ENCODE assay signal across 34 cellular contexts in the genomic region with DNA sequence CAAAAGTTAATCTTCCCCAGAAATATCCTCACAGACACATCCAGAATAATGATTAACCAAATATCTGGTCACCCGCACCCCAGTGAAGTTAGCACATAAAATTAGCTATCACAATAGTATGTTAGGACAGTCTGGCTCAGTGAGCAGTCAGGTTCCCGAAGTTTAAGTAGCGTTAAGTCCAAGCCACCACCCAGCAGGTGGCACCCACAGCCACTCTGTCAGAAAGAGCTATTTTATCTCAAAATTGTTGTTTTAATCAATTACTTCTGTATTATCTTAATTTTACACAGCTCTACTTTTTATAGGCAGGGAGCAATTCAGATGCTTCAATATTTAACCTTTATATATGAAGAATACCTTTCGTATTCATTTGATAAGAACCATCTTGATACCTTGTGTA.
DNase-seq lines count a peak whose midpoint lies in the region; ATAC-seq and TF ChIP-seq lines count a peak whose summit lies in the region.
"Had no signal": no experiment of that assay in that cellular context is flagged by ENCODE, and none has a peak within 500 bp of the region (broad histone marks: within the 10 kb centered on the region; RNA-seq: fewer than 3 reads in every experiment).

No MANE protein-coding gene starts in this region.

- intact Hi-C loops in PC-9 (cut with micrococcal nuclease; ENCODE audit: unreplicated experiment) = no loop called here

- ATAC-seq in HG02870 (IDR thresholded peaks at IDR 0.05; ENCODE audit: unreplicated experiment) (no peak), HG02610 (IDR thresholded peaks at IDR 0.05; ENCODE audit: unreplicated experiment) (no peak)
- ATAC-seq: activated CD4-positive, alpha-beta T cell treated with anti-CD3 and anti-CD28 coated beads for 36 hours; gastroesophageal sphincter; HCT116; K562; left ventricle myocardium superior; T-helper 17 cell had no signal

- no peak overlapping the region for H3K4me3 Mint-ChIP-seq in activated CD4-positive, alpha-beta memory T cell treated with anti-CD3 and anti-CD28 coated beads, Interleukin-2, amount 10 ng/mL, durations not matched to agents 7 days and 5 days
- H3K4me3 Mint-ChIP-seq: activated CD4-positive, alpha-beta T cell treated with anti-CD3 and anti-CD28 coated beads for 36 hours; activated naive CD8-positive, alpha-beta T cell treated with anti-CD3 and anti-CD28 coated beads, Interleukin-2, amount 10 ng/mL, durations not matched to agents 7 days and 5 days; B cell; dendritic cell treated with granulocyte-macrophage colony-stimulating factor and Interleukin-4, amounts not matched to agents 40 ng/mL and 50 ng/mL, for 4 days; mesothelial cell of epicardium; naive B cell; stimulated activated naive CD8-positive, alpha-beta T cell treated with anti-CD3 and anti-CD28 coated beads, Interleukin-15, Interleukin-2, amounts not matched to agents 100 ng/mL and 50 ng/mL, for 24 hours; T-helper 17 cell had no signal

- H3K79me2 ChIP-seq in PC-9 (ENCODE audit: low read depth) = no peaks in the 10 kb centered on the region

- BruUV-seq in PC-9 (replicated peaks; lab: Mats Ljungman, UMichigan) = no TSS peak

- no peak overlapping the region for H3K4me3 ChIP-seq in PC-9
- no peak overlapping the region for H3K4me3 ChIP-seq in retinal pigment epithelial cell (ENCODE audit: low read length)
- H3K4me3 ChIP-seq: esophagus squamous epithelium, gastroesophageal sphincter, K562, SK-N-MC, thoracic aorta, vagina had no signal

- no peaks in the 10 kb centered on the region for H3K4me1 ChIP-seq in PC-9 (replicated peaks; ENCODE audit: insufficient read depth)
- H3K4me1 ChIP-seq: esophagus squamous epithelium, gastroesophageal sphincter, vagina had no signal

- peak; percentile 6 for DNase-seq in NCI-H82 (lab: John Stamatoyannopoulos, UW)
- DNase-seq in NCI-H82 treated with DMSO at 0.1 percent for 48 hours (lab: John Stamatoyannopoulos, UW; ENCODE audit: unreplicated experiment) = no peak
- no peak for DNase-seq in PC-9
- DNase-seq in fibroblast of peridontal ligament (ENCODE audit: extremely low read depth) = peak; percentile 5
- DNase-seq in retinal pigment epithelial cell (ENCODE audit: low read depth) = no peak
- no peak for DNase-seq in activated CD4-positive, alpha-beta memory T cell treated with anti-CD3 and anti-CD28 coated beads, Interleukin-2, amount 10 ng/mL, durations not matched to agents 7 days and 5 days
- DNase-seq: activated CD4-positive, alpha-beta T cell treated with anti-CD3 and anti-CD28 coated beads for 36 hours; activated effector memory CD4-positive, alpha-beta T cell treated with Interleukin-2 at 50 U/mL for 16 hours; activated naive CD8-positive, alpha-beta T cell treated with anti-CD3 and anti-CD28 coated beads, Interleukin-2, amount 10 ng/mL, durations not matched to agents 7 days and 5 days; activated T-cell treated with anti-CD3 and anti-CD28 coated beads for 4 hours; caudate nucleus; DMS153; esophagus squamous epithelium; hypothalamus; left ventricle myocardium superior; MV-4-11; naive B cell; NCI-H146; NCI-H446 treated with DMSO at 0.1 percent for 48 hours; occipital lobe; T-helper 17 cell had no signal

- no peaks in the 10 kb centered on the region for H3K4me1 Mint-ChIP-seq in activated CD4-positive, alpha-beta memory T cell treated with anti-CD3 and anti-CD28 coated beads, Interleukin-2, amount 10 ng/mL, durations not matched to agents 7 days and 5 days
- H3K4me1 Mint-ChIP-seq: activated CD4-positive, alpha-beta T cell treated with anti-CD3 and anti-CD28 coated beads for 36 hours; activated naive CD8-positive, alpha-beta T cell treated with anti-CD3 and anti-CD28 coated beads, Interleukin-2, amount 10 ng/mL, durations not matched to agents 7 days and 5 days; B cell; mesothelial cell of epicardium; naive B cell; T-helper 17 cell had no signal

- TF ChIP-seq CTCF in PC-9 (conservative IDR thresholded peaks at IDR 0.05) (peak; percentile 23; the same call in 1 of the 2 replicates), retinal pigment epithelial cell (conservative IDR thresholded peaks at IDR 0.05; ENCODE audit: low read depth, low read length) (peak; percentile 21)

- H3K27me3 Mint-ChIP-seq in activated CD4-positive, alpha-beta memory T cell treated with anti-CD3 and anti-CD28 coated beads, Interleukin-2, amount 10 ng/mL, durations not matched to agents 7 days and 5 days = no peaks in the 10 kb centered on the region
- H3K27me3 Mint-ChIP-seq: activated CD4-positive, alpha-beta T cell treated with anti-CD3 and anti-CD28 coated beads for 36 hours; activated naive CD8-positive, alpha-beta T cell treated with anti-CD3 and anti-CD28 coated beads, Interleukin-2, amount 10 ng/mL, durations not matched to agents 7 days and 5 days; B cell; dendritic cell treated with granulocyte-macrophage colony-stimulating factor and Interleukin-4, amounts not matched to agents 40 ng/mL and 50 ng/mL, for 4 days; naive B cell; stimulated activated naive CD8-positive, alpha-beta T cell treated with anti-CD3 and anti-CD28 coated beads, Interleukin-15, Interleukin-2, amounts not matched to agents 100 ng/mL and 50 ng/mL, for 24 hours; T-helper 17 cell had no signal

- peaks cover 5% of the 10 kb centered on the region; the same call in 1 of the 2 replicates for H3K27me3 ChIP-seq in PC-9 (ENCODE audit: insufficient read depth, low read depth)
- H3K27me3 ChIP-seq: esophagus squamous epithelium, gastroesophageal sphincter, vagina had no signal

- H3F3A ChIP-seq in PC-9 (ENCODE audit: insufficient read depth, low read depth) = no peaks in the 10 kb centered on the region

- H3K9me3 ChIP-seq in PC-9 (ENCODE audit: insufficient read depth, low read depth) = no peaks in the 10 kb centered on the region
- H3K9me3 ChIP-seq: esophagus squamous epithelium, gastroesophageal sphincter, thoracic aorta, vagina had no signal

- H3K36me3 Mint-ChIP-seq in activated CD4-positive, alpha-beta memory T cell treated with anti-CD3 and anti-CD28 coated beads, Interleukin-2, amount 10 ng/mL, durations not matched to agents 7 days and 5 days (ENCODE audit: low read depth) = no peaks in the 10 kb centered on the region
- H3K36me3 Mint-ChIP-seq: activated naive CD8-positive, alpha-beta T cell treated with anti-CD3 and anti-CD28 coated beads, Interleukin-2, amount 10 ng/mL, durations not matched to agents 7 days and 5 days; mesothelial cell of epicardium; naive B cell had no signal

- POLR2A ChIA-PET in PC-9 (lab: Charles Lee; ENCODE audit: unreplicated experiment) = no interaction called here
- POLR2A ChIA-PET in activated CD4-positive, alpha-beta memory T cell treated with anti-CD3 and anti-CD28 coated beads, Interleukin-2, amount 10 ng/mL, durations not matched to agents 7 days and 5 days (lab: Charles Lee) = no interaction called here

- no peak overlapping the region for H2AFZ ChIP-seq in PC-9

- H4K20me1 ChIP-seq in PC-9 (ENCODE audit: insufficient read depth) = no peaks in the 10 kb centered on the region

- peaks cover 9% of the 10 kb centered on the region for H3K9me3 Mint-ChIP-seq in activated CD4-positive, alpha-beta memory T cell treated with anti-CD3 and anti-CD28 coated beads, Interleukin-2, amount 10 ng/mL, durations not matched to agents 7 days and 5 days
- H3K9me3 Mint-ChIP-seq: activated naive CD8-positive, alpha-beta T cell treated with anti-CD3 and anti-CD28 coated beads, Interleukin-2, amount 10 ng/mL, durations not matched to agents 7 days and 5 days; dendritic cell treated with granulocyte-macrophage colony-stimulating factor and Interleukin-4, amounts not matched to agents 40 ng/mL and 50 ng/mL, for 4 days; mesothelial cell of epicardium had no signal

- CTCF ChIA-PET in PC-9 (lab: Charles Lee) = interaction anchor here (0.6 kb wide), 1 partner anchor 976 kb away, joined by 3 read pairs; no protein-coding TSS in a partner anchor
- CTCF ChIA-PET in activated CD4-positive, alpha-beta memory T cell treated with anti-CD3 and anti-CD28 coated beads, Interleukin-2, amount 10 ng/mL, durations not matched to agents 7 days and 5 days (lab: Charles Lee) = interaction anchor here (1.0 kb wide), 1 partner anchor 9 kb away, joined by 3 read pairs; no protein-coding TSS in a partner anchor

- no peak overlapping the region for H3K27ac Mint-ChIP-seq in activated CD4-positive, alpha-beta memory T cell treated with anti-CD3 and anti-CD28 coated beads, Interleukin-2, amount 10 ng/mL, durations not matched to agents 7 days and 5 days
- H3K27ac Mint-ChIP-seq: activated CD4-positive, alpha-beta T cell treated with anti-CD3 and anti-CD28 coated beads for 36 hours; activated naive CD8-positive, alpha-beta T cell treated with anti-CD3 and anti-CD28 coated beads, Interleukin-2, amount 10 ng/mL, durations not matched to agents 7 days and 5 days; B cell; dendritic cell treated with granulocyte-macrophage colony-stimulating factor and Interleukin-4, amounts not matched to agents 40 ng/mL and 50 ng/mL, for 4 days; mesothelial cell of epicardium; naive B cell; stimulated activated naive CD8-positive, alpha-beta T cell treated with anti-CD3 and anti-CD28 coated beads, Interleukin-15, Interleukin-2, amounts not matched to agents 100 ng/mL and 50 ng/mL, for 24 hours; T-helper 17 cell had no signal

- no peaks in the 10 kb centered on the region for H3K36me3 ChIP-seq in PC-9 (ENCODE audit: low read depth)
- H3K36me3 ChIP-seq: esophagus squamous epithelium, gastroesophageal sphincter, thoracic aorta, vagina had no signal

- no peaks in the 10 kb centered on the region for H3K9me2 ChIP-seq in PC-9 (ENCODE audit: insufficient read depth)

- H3K27ac ChIP-seq in PC-9 = no peak overlapping the region
- H3K27ac ChIP-seq: esophagus squamous epithelium, gastroesophageal sphincter, RWPE1, SK-N-MC, thoracic aorta, vagina had no signal

- no peak overlapping the region for H3K4me2 ChIP-seq in PC-9

Comparison
In these comparisons a context has a peak if more than half of its experiments do, and no peak if none do; other contexts are left out.
1. DNase-seq: peak in NCI-H82 (single experiment) and fibroblast of peridontal ligament (single experiment); none in NCI-H82 treated with DMSO at 0.1 percent for 48 hours (single experiment), PC-9 (0 of 2), retinal pigment epithelial cell (single experiment) and activated CD4-positive, alpha-beta memory T cell treated with anti-CD3 and anti-CD28 coated beads, Interleukin-2, amount 10 ng/mL, durations not matched to agents 7 days and 5 days (single experiment).